Comparison of ENCODE assay signal across 8 cellular contexts in genomic region chr5:125412051-125412560, GRCh38.
A peak's percentile ranks its signal among the peaks of the same experiment; 100 is the strongest.
DNase-seq lines count a peak whose midpoint lies in the region; ATAC-seq and TF ChIP-seq lines count a peak whose summit lies in the region.

No MANE protein-coding gene starts in this region.

- TF ChIP-seq CTCF in AG04449 (IDR thresholded peaks at IDR 0.05; ENCODE audit: insufficient read depth, low read length, missing control alignments), result peak; percentile 8

- CTCF ChIA-PET in AG04449 (lab: Yijun Ruan, JAX), result interaction anchor here (1.3 kb wide), 2 partner anchors 19 to 142 kb away, joined by 3 to 5 read pairs; no protein-coding TSS in a partner anchor

- ATAC-seq in GM19351 (IDR thresholded peaks at IDR 0.05; ENCODE audit: unreplicated experiment) (peak; percentile 46), HG03280 (IDR thresholded peaks at IDR 0.05; ENCODE audit: unreplicated experiment) (peak; percentile 48)

- no peak overlapping the region for H3K4me3 ChIP-seq in AG04449 (ENCODE audit: low read depth, low read length)

- POLR2A ChIA-PET in AG04449 (lab: Yijun Ruan, JAX), result no interaction called here

- H3K27ac ChIP-seq in angular gyrus (ENCODE audit: low read depth, low read length) (peak overlapping the region; percentile 94), temporal lobe (ENCODE audit: low read depth, low read length) (peak overlapping the region; percentile 93)

- DNase-seq in AG04449 (ENCODE audit: low read depth, low spot score), result no peak
- DNase-seq in iPS-NIHi7 (ENCODE audit: extremely low spot score), result peak; percentile 23
- no peak for DNase-seq in NCI-H524 treated with DMSO at 0.1 percent for 48 hours (lab: John Stamatoyannopoulos, UW)
- DNase-seq in activated effector memory CD4-positive, alpha-beta T cell treated with Interleukin-2 at 50 U/mL for 16 hours, result no peak
